Comparison of ENCODE assay signal across 9 cellular contexts in genomic region chr3:11509175-11510000, GRCh38.
DNase-seq lines count a peak whose midpoint lies in the region; ATAC-seq and TF ChIP-seq lines count a peak whose summit lies in the region.
"Had no signal": no experiment of that assay in that cellular context is flagged by ENCODE, and none has a peak within 500 bp of the region (broad histone marks: within the 10 kb centered on the region; RNA-seq: fewer than 3 reads in every experiment).

No MANE protein-coding gene starts in this region.

- H3K27ac ChIP-seq in vagina, result peak overlapping the region; percentile 79
- H3K27ac ChIP-seq in CD4-positive, alpha-beta memory T cell (ENCODE audit: low read depth, low read length), result no peak overlapping the region
- H3K27ac ChIP-seq: HL-60 had no signal

- H3K36me3 Mint-ChIP-seq in memory B cell, result peaks cover 13% of the 10 kb centered on the region
- H3K36me3 Mint-ChIP-seq in CD4-positive, alpha-beta memory T cell, result peaks cover 0 to 19% of the 10 kb centered on the region in 2 donors

- POLR2A ChIA-PET in CD4-positive, alpha-beta memory T cell (lab: Charles Lee; ENCODE audit: partially characterized antibody), result no interaction called here

- no peak overlapping the region for H3K4me3 Mint-ChIP-seq in memory B cell
- H3K4me3 Mint-ChIP-seq in CD4-positive, alpha-beta memory T cell, result no peak overlapping the region

- H3K36me3 ChIP-seq in vagina, result no peaks in the 10 kb centered on the region
- H3K36me3 ChIP-seq in CD4-positive, alpha-beta memory T cell (ENCODE audit: insufficient read depth, low read length), result no peaks in the 10 kb centered on the region

- H3K4me3 ChIP-seq in vagina, result no peak overlapping the region
- no peak overlapping the region for H3K4me3 ChIP-seq in CD4-positive, alpha-beta memory T cell (ENCODE audit: low read length in 2 of 2)

- peak; percentile 76 for DNase-seq in DMS79 treated with DMSO at 0.1 percent for 48 hours (lab: John Stamatoyannopoulos, UW)
- DNase-seq in NCI-H226, result peak; percentile 60
- peak; percentile 85 for DNase-seq in dedifferentiated amniotic fluid mesenchymal stem cell (ENCODE audit: extremely low spot score)
- no peak for DNase-seq in memory B cell (ENCODE audit: low spot score in 2 of 2)
- no peak for DNase-seq in vagina (ENCODE audit: extremely low spot score in 2 of 2)
- no peak for DNase-seq in mesenteric fat pad (ENCODE audit: low spot score)
- no peak for DNase-seq in CD4-positive, alpha-beta memory T cell

- H3K27ac Mint-ChIP-seq in memory B cell, result peak overlapping the region; percentile 10
- H3K27ac Mint-ChIP-seq in CD4-positive, alpha-beta memory T cell, result no peak overlapping the region

- H3K9me3 ChIP-seq in vagina, result no peaks in the 10 kb centered on the region
- H3K9me3 ChIP-seq in CD4-positive, alpha-beta memory T cell (ENCODE audit: control insufficient read depth in 1 of 2, low read length in 2 of 2), result no peaks in the 10 kb centered on the region

- TF ChIP-seq CTCF in vagina (IDR thresholded peaks at IDR 0.05), result no peak

- no peaks in the 10 kb centered on the region for H3K4me1 Mint-ChIP-seq in memory B cell
- H3K4me1 Mint-ChIP-seq in CD4-positive, alpha-beta memory T cell, result peaks cover 0 to 2% (median under 1%) of the 10 kb centered on the region in 4 donors

- no peaks in the 10 kb centered on the region for H3K9me3 Mint-ChIP-seq in memory B cell
- no peaks in the 10 kb centered on the region for H3K9me3 Mint-ChIP-seq in CD4-positive, alpha-beta memory T cell

- ATAC-seq in memory B cell (ENCODE audit: low read depth) (no peak), GM21529 (IDR thresholded peaks at IDR 0.05; ENCODE audit: unreplicated experiment) (no peak)

- TF ChIP-seq POLR2A in vagina (IDR thresholded peaks at IDR 0.05), result no peak

- no peaks in the 10 kb centered on the region for H3K27me3 Mint-ChIP-seq in memory B cell
- no peaks in the 10 kb centered on the region for H3K27me3 Mint-ChIP-seq in CD4-positive, alpha-beta memory T cell

- CTCF ChIA-PET in CD4-positive, alpha-beta memory T cell (lab: Charles Lee; ENCODE audit: partially characterized antibody), result interaction anchor here (0.7 kb wide), 1 partner anchor 130 kb away, joined by 3 read pairs; no protein-coding TSS in a partner anchor

- H3K27me3 ChIP-seq in vagina, result no peaks in the 10 kb centered on the region
- H3K27me3 ChIP-seq in CD4-positive, alpha-beta memory T cell (ENCODE audit: insufficient read depth, low read length), result no peaks in the 10 kb centered on the region

- peaks cover 46% of the 10 kb centered on the region for H3K4me1 ChIP-seq in vagina
- H3K4me1 ChIP-seq in CD4-positive, alpha-beta memory T cell (ENCODE audit: insufficient read depth, low read length), result no peaks in the 10 kb centered on the region

- intact Hi-C loops in vagina (cut with DNase I), result no loop called here
- intact Hi-C loops in CD4-positive, alpha-beta memory T cell (cut with micrococcal nuclease), result no loop called here

Comparison
In these comparisons a context has a peak if more than half of its experiments do, and no peak if none do; other contexts are left out.
1. DNase-seq: peak in DMS79 treated with DMSO at 0.1 percent for 48 hours (single experiment), NCI-H226 (single experiment) and dedifferentiated amniotic fluid mesenchymal stem cell (single experiment); none in memory B cell (0 of 2), vagina (0 of 2), mesenteric fat pad (single experiment) and CD4-positive, alpha-beta memory T cell (0 of 5).